10 cellular contexts compared by ENCODE assay signal in the genomic region with DNA sequence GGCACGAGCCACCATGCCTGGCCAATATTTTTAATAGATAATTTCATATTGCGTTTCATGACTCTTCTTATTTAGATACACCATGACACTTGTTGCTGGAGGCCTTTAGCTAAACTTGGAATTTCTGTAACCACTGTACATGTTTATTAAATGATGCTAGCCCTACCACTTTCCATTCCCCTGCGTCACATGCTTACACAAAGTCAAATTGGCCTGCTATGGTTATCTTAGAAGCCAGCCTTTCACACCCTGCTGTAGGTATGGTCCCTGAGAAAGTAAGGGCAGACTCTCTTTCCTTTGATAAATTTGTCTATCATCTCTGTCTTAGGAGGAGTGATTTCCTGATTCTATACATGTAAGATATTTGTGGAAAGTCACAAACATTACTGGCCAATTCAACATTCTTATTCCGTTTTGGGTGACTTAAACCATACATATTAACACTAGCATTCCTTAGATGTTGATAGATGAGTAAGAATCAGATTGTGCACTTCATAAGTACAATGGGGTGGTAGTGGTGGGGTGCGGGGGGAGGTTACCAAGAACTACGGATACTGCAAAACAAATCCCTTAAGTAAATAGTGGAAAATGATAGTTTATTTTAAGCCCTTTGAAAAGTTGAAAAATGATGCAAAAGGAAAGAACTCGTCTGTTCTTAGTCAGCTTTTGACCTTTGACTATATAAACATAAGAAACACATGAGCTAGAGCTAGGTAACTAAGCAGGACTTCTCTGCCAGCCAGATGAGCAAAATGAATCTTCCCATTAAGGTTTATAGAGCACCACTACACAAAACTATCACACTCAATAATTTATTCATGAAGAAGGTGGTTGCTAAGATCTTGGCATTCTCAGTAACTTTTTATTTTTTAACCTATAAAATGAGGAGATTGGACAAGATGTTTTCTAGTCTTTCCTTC. TPM values are rescaled to one million over a fixed set of nuclear protein-coding genes. Genes with fewer than 3 reads are reported as not detected.
DNase-seq lines count a peak whose midpoint lies in the region; ATAC-seq and TF ChIP-seq lines count a peak whose summit lies in the region.
"Had no signal": no experiment of that assay in that cellular context is flagged by ENCODE, and none has a peak within 500 bp of the region (broad histone marks: within the 10 kb centered on the region; RNA-seq: fewer than 3 reads in every experiment).

No MANE protein-coding gene starts in this region.

- no peaks in the 10 kb centered on the region for H3K9me3 Mint-ChIP-seq in activated naive CD4-positive, alpha-beta T cell treated with anti-CD3 and anti-CD28 coated beads for 36 hours

- intact Hi-C loops in activated naive CD4-positive, alpha-beta T cell treated with anti-CD3 and anti-CD28 coated beads for 36 hours (cut with micrococcal nuclease) = loop anchor here (1.0 to 2.0 kb wide), 5 partner anchors 8 to 380 kb away; a partner anchor contains a TSS
- intact Hi-C loops in transverse colon (cut with DNase I; ENCODE audit: low total_unique reads) = no loop called here

- TF ChIP-seq CTCF in transverse colon (IDR thresholded peaks at IDR 0.05) = no peak

- peak overlapping the region; percentile 55 to 77 (median 73) for H3K27ac ChIP-seq in transverse colon
- H3K27ac ChIP-seq: C4-2B had no signal

- CTCF ChIA-PET in activated naive CD4-positive, alpha-beta T cell treated with anti-CD3 and anti-CD28 coated beads for 36 hours (lab: Charles Lee) = interaction anchor here (0.9 to 3.1 kb wide), 3 partner anchors 11 to 23 kb away, joined by 3 to 12 read pairs (median 3); no protein-coding TSS in a partner anchor

- peak; percentile 28 for DNase-seq in activated gamma-delta T cell treated with anti-CD3 and anti-CD28 coated beads, Interleukin-2, amount 50 U/mL, for 16 hours (ENCODE audit: low read depth)
- DNase-seq in activated gamma-delta T cell (lab: John Stamatoyannopoulos, UW) (no peak), left lobe of liver (ENCODE audit: low spot score) (no peak), transverse colon (no peak), NK-92 (lab: John Stamatoyannopoulos, UW; ENCODE audit: unreplicated experiment) (no peak), NCI-H2081 treated with DMSO at 0.1 percent for 48 hours (lab: John Stamatoyannopoulos, UW) (no peak)
- peak; percentile 81 for DNase-seq in activated naive CD4-positive, alpha-beta T cell treated with anti-CD3 and anti-CD28 coated beads for 36 hours

- no peaks in the 10 kb centered on the region for H3K27me3 Mint-ChIP-seq in activated naive CD4-positive, alpha-beta T cell treated with anti-CD3 and anti-CD28 coated beads for 36 hours (ENCODE audit: low read depth)

- H3K27me3 ChIP-seq in transverse colon = no peaks in the 10 kb centered on the region

- H3K9me3 ChIP-seq in transverse colon = no peaks in the 10 kb centered on the region

- peak overlapping the region; percentile 57 for H3K4me3 Mint-ChIP-seq in activated naive CD4-positive, alpha-beta T cell treated with anti-CD3 and anti-CD28 coated beads for 36 hours

- no peaks in the 10 kb centered on the region for H3K36me3 Mint-ChIP-seq in activated naive CD4-positive, alpha-beta T cell treated with anti-CD3 and anti-CD28 coated beads for 36 hours (ENCODE audit: low read depth)

- in situ Hi-C loops in transverse colon (cut with MboI; ENCODE audit: low pct_ligation_motif_present in 1 of 4, low pct_unique_long_range_greater_than_20kb in 1 of 4, low sequenced_read_pairs in 3 of 4) = loop anchor here in 2 of 4 donors (25.0 kb wide), 1 partner anchor 243 kb away; a partner anchor contains a TSS

- ATAC-seq in left lobe of liver (peak; percentile 52), HG03196 (IDR thresholded peaks at IDR 0.05; ENCODE audit: unreplicated experiment) (no peak)
- ATAC-seq: sciatic nerve had no signal

- H3K27ac Mint-ChIP-seq in activated naive CD4-positive, alpha-beta T cell treated with anti-CD3 and anti-CD28 coated beads for 36 hours = peak overlapping the region; percentile 96

- no peaks in the 10 kb centered on the region for H3K36me3 ChIP-seq in transverse colon

- TF ChIP-seq POLR2A in transverse colon (IDR thresholded peaks at IDR 0.05) = no peak

- H3K4me1 Mint-ChIP-seq in activated naive CD4-positive, alpha-beta T cell treated with anti-CD3 and anti-CD28 coated beads for 36 hours (ENCODE audit: low read depth) = peaks cover 68% of the 10 kb centered on the region

- no peak for TF ChIP-seq EP300 in transverse colon (IDR thresholded peaks at IDR 0.05; ENCODE audit: low read depth)

- 51 to 53% methylated on average over 5 to 7 of the region's 7 CpGs for WGBS in transverse colon (ENCODE audit: low coverage in 1 of 2), 2 donors

- peaks cover 7 to 31% (median 11%) of the 10 kb centered on the region in 4 donors for H3K4me1 ChIP-seq in transverse colon

- H3K4me3 ChIP-seq in transverse colon = no peak overlapping the region

RNA-seq across cellular contexts. Expression of a gene that starts 7.9 kb away (rescaled TPM):
- 100 to 1,000 TPM; 290 to 303 TPM for total RNA-seq in activated naive CD4-positive, alpha-beta T cell treated with anti-CD3 and anti-CD28 coated beads for 36 hours
- 151 TPM for total RNA-seq in left lobe of liver
- total RNA-seq in transverse colon = 100 to 1,000 TPM in 3 of 4 donors, 10 to 100 TPM in 1; 24.7 to 140 (median 113) TPM

RNA-seq across cellular contexts. Expression of a gene that starts 42.0 kb away (rescaled TPM):
- total RNA-seq in activated naive CD4-positive, alpha-beta T cell treated with anti-CD3 and anti-CD28 coated beads for 36 hours = 10 to 100 TPM; 37.5 to 40.0 TPM
- total RNA-seq in left lobe of liver = 15.0 TPM
- total RNA-seq in transverse colon = 10 to 100 TPM; 17.5 to 91.8 (median 59.1) TPM

Comparison
In these comparisons a context has a peak if more than half of its experiments do, and no peak if none do; other contexts are left out.
1. DNase-seq: peak in activated gamma-delta T cell treated with anti-CD3 and anti-CD28 coated beads, Interleukin-2, amount 50 U/mL, for 16 hours (single experiment) and activated naive CD4-positive, alpha-beta T cell treated with anti-CD3 and anti-CD28 coated beads for 36 hours (single experiment); none in activated gamma-delta T cell (single experiment), left lobe of liver (single experiment), transverse colon (single experiment), NK-92 (single experiment) and NCI-H2081 treated with DMSO at 0.1 percent for 48 hours (single experiment).